Comparison of ENCODE assay signal across 18 cellular contexts in genomic region chr11:116693206-116694016, GRCh38.
A peak's percentile ranks its signal among the peaks of the same experiment; 100 is the strongest.
DNase-seq lines count a peak whose midpoint lies in the region; ATAC-seq and TF ChIP-seq lines count a peak whose summit lies in the region.
"Had no signal": no experiment of that assay in that cellular context is flagged by ENCODE, and none has a peak within 500 bp of the region (broad histone marks: within the 10 kb centered on the region; RNA-seq: fewer than 3 reads in every experiment).

No MANE protein-coding gene starts in this region.

- TF ChIP-seq CTCF in spleen (IDR thresholded peaks at IDR 0.05 in 8 of 11, conservative IDR thresholded peaks at IDR 0.05 in 3 of 11), result no peak

- ATAC-seq in activated CD8-positive, alpha-beta memory T cell treated with anti-CD3 and anti-CD28 coated beads, Interleukin-2, amount 10 ng/mL, durations not matched to agents 7 days and 5 days, result no peak
- ATAC-seq in left lobe of liver (no peak), HG02588 (IDR thresholded peaks at IDR 0.05; ENCODE audit: unreplicated experiment) (no peak)
- ATAC-seq: right lobe of liver, WTC11 had no signal

- H3K4me3 Mint-ChIP-seq in activated CD8-positive, alpha-beta memory T cell treated with anti-CD3 and anti-CD28 coated beads, Interleukin-2, amount 10 ng/mL, durations not matched to agents 7 days and 5 days, result no peak overlapping the region
- H3K4me3 Mint-ChIP-seq: immature natural killer cell, WTC11 had no signal

- H3K27ac Mint-ChIP-seq in activated CD8-positive, alpha-beta memory T cell treated with anti-CD3 and anti-CD28 coated beads, Interleukin-2, amount 10 ng/mL, durations not matched to agents 7 days and 5 days, result no peak overlapping the region
- H3K27ac Mint-ChIP-seq: immature natural killer cell, WTC11 had no signal

- H3K9me3 Mint-ChIP-seq in activated CD8-positive, alpha-beta memory T cell treated with anti-CD3 and anti-CD28 coated beads, Interleukin-2, amount 10 ng/mL, durations not matched to agents 7 days and 5 days (ENCODE audit: low read depth), result no peaks in the 10 kb centered on the region
- H3K9me3 Mint-ChIP-seq: immature natural killer cell, WTC11 had no signal

- intact Hi-C loops in spleen (cut with DNase I; ENCODE audit: low total_unique reads), result loop anchor here (5.0 to 10.0 kb wide), 2 partner anchors 241 to 1359 kb away; no protein-coding TSS in a partner anchor

- DNase-seq in NCI-H226 (peak; percentile 84), left lobe of liver (ENCODE audit: low spot score) (peak; percentile 41), spleen (peak; percentile 59), inferior parietal cortex (ENCODE audit: extremely low spot score) (no peak), NCI-H146 treated with DMSO at 0.1 percent for 48 hours (lab: John Stamatoyannopoulos, UW; ENCODE audit: unreplicated experiment) (no peak)
- DNase-seq in activated CD8-positive, alpha-beta memory T cell treated with anti-CD3 and anti-CD28 coated beads, Interleukin-2, amount 10 ng/mL, durations not matched to agents 7 days and 5 days, result peak; percentile 33
- DNase-seq: activated naive CD4-positive, alpha-beta T cell; glutamatergic neuron; immature natural killer cell; mesendoderm; NCI-H146; NCI-H526 treated with DMSO at 0.1 percent for 48 hours had no signal

- peaks cover 0 to 6% (median 0%) of the 10 kb centered on the region in 6 donors for H3K4me1 ChIP-seq in spleen
- H3K4me1 ChIP-seq: ascending aorta, right lobe of liver had no signal

- 75 to 83% (median 82%) methylated on average over 12 to 13 of the region's 13 CpGs for WGBS in spleen, 5 donors

- no peaks in the 10 kb centered on the region for H3K9me3 ChIP-seq in spleen
- H3K9me3 ChIP-seq: ascending aorta, neutrophil, right lobe of liver had no signal

- H3K36me3 Mint-ChIP-seq in activated CD8-positive, alpha-beta memory T cell treated with anti-CD3 and anti-CD28 coated beads, Interleukin-2, amount 10 ng/mL, durations not matched to agents 7 days and 5 days, result no peaks in the 10 kb centered on the region
- H3K36me3 Mint-ChIP-seq: immature natural killer cell, WTC11 had no signal

- no peak overlapping the region for H3K27ac ChIP-seq in spleen
- H3K27ac ChIP-seq: ascending aorta, coronary artery, neutrophil, right lobe of liver had no signal

- no peak overlapping the region for H3K4me3 ChIP-seq in spleen
- H3K4me3 ChIP-seq: ascending aorta, coronary artery, right lobe of liver had no signal

- no peak for TF ChIP-seq POLR2A in spleen (IDR thresholded peaks at IDR 0.05)

- no peaks in the 10 kb centered on the region for H3K27me3 Mint-ChIP-seq in activated CD8-positive, alpha-beta memory T cell treated with anti-CD3 and anti-CD28 coated beads, Interleukin-2, amount 10 ng/mL, durations not matched to agents 7 days and 5 days

- H3K27me3 ChIP-seq in spleen (replicated peaks in 1 of 7), result peaks cover 0 to 41% (median 0%) of the 10 kb centered on the region in 7 donors
- H3K27me3 ChIP-seq: ascending aorta, right lobe of liver had no signal

- no peaks in the 10 kb centered on the region for H3K36me3 ChIP-seq in spleen
- H3K36me3 ChIP-seq: ascending aorta, neutrophil, right lobe of liver had no signal

- H3K4me1 Mint-ChIP-seq in activated CD8-positive, alpha-beta memory T cell treated with anti-CD3 and anti-CD28 coated beads, Interleukin-2, amount 10 ng/mL, durations not matched to agents 7 days and 5 days, result no peaks in the 10 kb centered on the region
- H3K4me1 Mint-ChIP-seq: immature natural killer cell had no signal

- CTCF ChIA-PET in activated CD8-positive, alpha-beta memory T cell treated with anti-CD3 and anti-CD28 coated beads, Interleukin-2, amount 10 ng/mL, durations not matched to agents 7 days and 5 days (lab: Charles Lee), result no interaction called here

Comparison
In these comparisons a context has a peak if more than half of its experiments do, and no peak if none do; other contexts are left out.
1. DNase-seq: peak in NCI-H226 (single experiment), activated CD8-positive, alpha-beta memory T cell treated with anti-CD3 and anti-CD28 coated beads, Interleukin-2, amount 10 ng/mL, durations not matched to agents 7 days and 5 days (single experiment), left lobe of liver (single experiment) and spleen (single experiment); none in inferior parietal cortex (single experiment) and NCI-H146 treated with DMSO at 0.1 percent for 48 hours (single experiment).